Comparison of ENCODE assay signal across 14 cellular contexts in genomic region chr6:56364482-56365313, GRCh38.
DNase-seq lines count a peak whose midpoint lies in the region; ATAC-seq and TF ChIP-seq lines count a peak whose summit lies in the region.
"Had no signal": no experiment of that assay in that cellular context is flagged by ENCODE, and none has a peak within 500 bp of the region (broad histone marks: within the 10 kb centered on the region; RNA-seq: fewer than 3 reads in every experiment).

No MANE protein-coding gene starts in this region.

- no peak overlapping the region for H3K4me3 ChIP-seq in choroid plexus epithelial cell (ENCODE audit: low read depth, low read length)
- H3K4me3 ChIP-seq in effector memory CD4-positive, alpha-beta T cell (ENCODE audit: insufficient read depth, low read depth, low read length, poor library complexity, severe bottlenecking), result no peak overlapping the region
- H3K4me3 ChIP-seq: ascending aorta had no signal

- no peak for ATAC-seq in CD4-positive, alpha-beta T cell (ENCODE audit: poor library complexity)
- ATAC-seq: stimulated activated naive CD8-positive, alpha-beta T cell treated with anti-CD3 and anti-CD28 coated beads, Interleukin-15, amount 100 ng/mL, for 72 hours had no signal

- H3K27me3 Mint-ChIP-seq in nephron (ENCODE audit: low read depth), result peaks cover 4% of the 10 kb centered on the region
- no peaks in the 10 kb centered on the region for H3K27me3 Mint-ChIP-seq in CD4-positive, alpha-beta T cell
- H3K27me3 Mint-ChIP-seq: activated T-cell treated with anti-CD3 and anti-CD28 coated beads, Interleukin-2, amount 50 U/mL, for 24 hours; stimulated activated naive CD8-positive, alpha-beta T cell treated with anti-CD3 and anti-CD28 coated beads, Interleukin-15, amount 100 ng/mL, for 72 hours had no signal

- no peaks in the 10 kb centered on the region for H3K36me3 Mint-ChIP-seq in nephron (ENCODE audit: low read depth)
- H3K36me3 Mint-ChIP-seq in CD4-positive, alpha-beta T cell (ENCODE audit: low read depth), result no peaks in the 10 kb centered on the region

- CTCF ChIA-PET in CD4-positive, alpha-beta T cell (lab: Charles Lee), result no interaction called here

- POLR2A ChIA-PET in CD4-positive, alpha-beta T cell (lab: Charles Lee), result no interaction called here

- H3K9me3 ChIP-seq in effector memory CD4-positive, alpha-beta T cell (ENCODE audit: control insufficient read depth, low read length), result no peaks in the 10 kb centered on the region
- H3K9me3 ChIP-seq in CD4-positive, alpha-beta T cell (ENCODE audit: control insufficient read depth, low read length), result no peaks in the 10 kb centered on the region
- H3K9me3 ChIP-seq: ascending aorta had no signal

- H3K4me1 Mint-ChIP-seq in nephron, result peaks cover 57% of the 10 kb centered on the region
- no peaks in the 10 kb centered on the region for H3K4me1 Mint-ChIP-seq in CD4-positive, alpha-beta T cell (ENCODE audit: low read depth)
- H3K4me1 Mint-ChIP-seq: stimulated activated naive CD8-positive, alpha-beta T cell treated with anti-CD3 and anti-CD28 coated beads, Interleukin-15, amount 100 ng/mL, for 72 hours had no signal

- H3K27ac ChIP-seq in effector memory CD4-positive, alpha-beta T cell (ENCODE audit: insufficient read depth, low read length, poor library complexity, severe bottlenecking), result no peak overlapping the region
- no peak overlapping the region for H3K27ac ChIP-seq in CD4-positive, alpha-beta T cell (ENCODE audit: low read depth, low read length)
- H3K27ac ChIP-seq: ascending aorta had no signal

- intact Hi-C loops in CD4-positive, alpha-beta T cell (cut with DNase I, micrococcal nuclease), result no loop called here

- H3K4me1 ChIP-seq in effector memory CD4-positive, alpha-beta T cell (ENCODE audit: control insufficient read depth, insufficient read depth, low read length, poor library complexity, severe bottlenecking), result no peaks in the 10 kb centered on the region

- peak; percentile 67 for DNase-seq in EL
- peak; percentile 12 for DNase-seq in NCI-H146 treated with DMSO at 0.1 percent for 48 hours (lab: John Stamatoyannopoulos, UW; ENCODE audit: unreplicated experiment)
- DNase-seq in choroid plexus epithelial cell (ENCODE audit: low read depth), result peak; percentile 62
- no peak for DNase-seq in NCI-H446 (lab: John Stamatoyannopoulos, UW)
- DNase-seq in effector memory CD4-positive, alpha-beta T cell, result no peak
- no peak for DNase-seq in CD4-positive, alpha-beta T cell
- no peak for DNase-seq in hippocampal formation (lab: John Stamatoyannopoulos, UW)
- DNase-seq: activated CD4-positive, CD25-positive, alpha-beta regulatory T cell treated with anti-CD3 and anti-CD28 coated beads, Interleukin-2, amount 50 U/mL, for 72 hours; activated T-cell treated with anti-CD3 and anti-CD28 coated beads, Interleukin-2, amount 50 U/mL, for 24 hours; NCI-H774; stimulated activated naive CD8-positive, alpha-beta T cell treated with anti-CD3 and anti-CD28 coated beads, Interleukin-15, amount 100 ng/mL, for 72 hours; SW 1271 had no signal

- no peaks in the 10 kb centered on the region for H3K27me3 ChIP-seq in effector memory CD4-positive, alpha-beta T cell (replicated peaks; ENCODE audit: control insufficient read depth, insufficient read depth, low read length, poor library complexity, severe bottlenecking)
- H3K27me3 ChIP-seq in CD4-positive, alpha-beta T cell (ENCODE audit: control insufficient read depth, insufficient read depth, low read length), result no peaks in the 10 kb centered on the region
- H3K27me3 ChIP-seq: ascending aorta had no signal

- H3K27ac Mint-ChIP-seq in nephron, result peak overlapping the region; percentile 39 to 98 (median 95)
- no peak overlapping the region for H3K27ac Mint-ChIP-seq in CD4-positive, alpha-beta T cell
- H3K27ac Mint-ChIP-seq: activated T-cell treated with anti-CD3 and anti-CD28 coated beads, Interleukin-2, amount 50 U/mL, for 24 hours; stimulated activated naive CD8-positive, alpha-beta T cell treated with anti-CD3 and anti-CD28 coated beads, Interleukin-15, amount 100 ng/mL, for 72 hours had no signal

- H3K36me3 ChIP-seq in effector memory CD4-positive, alpha-beta T cell (ENCODE audit: control insufficient read depth, insufficient read depth, low read length), result no peaks in the 10 kb centered on the region
- H3K36me3 ChIP-seq: ascending aorta had no signal

- no peaks in the 10 kb centered on the region for H3K9me3 Mint-ChIP-seq in nephron
- H3K9me3 Mint-ChIP-seq in CD4-positive, alpha-beta T cell, result no peaks in the 10 kb centered on the region
- H3K9me3 Mint-ChIP-seq: activated T-cell treated with anti-CD3 and anti-CD28 coated beads, Interleukin-2, amount 50 U/mL, for 24 hours; stimulated activated naive CD8-positive, alpha-beta T cell treated with anti-CD3 and anti-CD28 coated beads, Interleukin-15, amount 100 ng/mL, for 72 hours had no signal

- H3K4me3 Mint-ChIP-seq in nephron, result no peak overlapping the region
- no peak overlapping the region for H3K4me3 Mint-ChIP-seq in CD4-positive, alpha-beta T cell
- H3K4me3 Mint-ChIP-seq: activated T-cell treated with anti-CD3 and anti-CD28 coated beads, Interleukin-2, amount 50 U/mL, for 24 hours; stimulated activated naive CD8-positive, alpha-beta T cell treated with anti-CD3 and anti-CD28 coated beads, Interleukin-15, amount 100 ng/mL, for 72 hours had no signal

- no peak for TF ChIP-seq CTCF in choroid plexus epithelial cell (conservative IDR thresholded peaks at IDR 0.05; ENCODE audit: low read depth, low read length)
- no peak for TF ChIP-seq CTCF in nephron (IDR thresholded peaks at IDR 0.05; ENCODE audit: unreplicated experiment in 3 of 3)
- no peak for TF ChIP-seq CTCF in CD4-positive, alpha-beta T cell (IDR thresholded peaks at IDR 0.05)

Comparison
In these comparisons a context has a peak if more than half of its experiments do, and no peak if none do; other contexts are left out.
1. DNase-seq: peak in EL (single experiment), NCI-H146 treated with DMSO at 0.1 percent for 48 hours (single experiment) and choroid plexus epithelial cell (single experiment); none in NCI-H446 (0 of 2), effector memory CD4-positive, alpha-beta T cell (0 of 3), CD4-positive, alpha-beta T cell (0 of 10) and hippocampal formation (0 of 2).